Comparison of ENCODE assay signal across 25 cellular contexts in the genomic region with DNA sequence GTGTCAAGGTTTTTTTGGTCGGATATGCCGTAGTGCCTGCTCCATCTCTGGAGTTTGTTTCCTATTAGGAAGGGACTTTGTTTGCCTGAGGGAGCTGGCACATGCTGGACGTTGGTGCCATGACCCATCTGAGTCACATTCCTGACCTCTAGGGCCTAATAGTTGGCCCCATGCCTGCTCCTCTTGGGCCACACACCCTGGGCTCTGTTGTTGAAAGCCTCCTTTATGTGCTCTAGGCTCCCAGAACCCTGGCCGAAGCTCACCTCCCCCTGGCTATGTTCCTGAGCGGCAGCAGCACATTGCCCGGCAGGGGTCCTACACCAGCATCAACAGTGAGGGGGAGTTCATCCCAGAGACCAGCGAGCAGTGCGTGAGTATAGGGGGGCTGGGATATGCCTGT. TPM values are rescaled to one million over a fixed set of nuclear protein-coding genes. Genes with fewer than 3 reads are reported as not detected.
DNase-seq lines count a peak whose midpoint lies in the region; ATAC-seq and TF ChIP-seq lines count a peak whose summit lies in the region.
"Had no signal": no experiment of that assay in that cellular context is flagged by ENCODE, and none has a peak within 500 bp of the region (broad histone marks: within the 10 kb centered on the region; RNA-seq: fewer than 3 reads in every experiment).

No MANE protein-coding gene starts in this region.

- no peak overlapping the region for H3K4me3 ChIP-seq in left lung
- H3K4me3 ChIP-seq: coronary artery, heart right ventricle, mucosa of descending colon, neural progenitor cell, prostate gland, thyroid gland had no signal

- peak overlapping the region; percentile 30 to 77 for H3K27ac Mint-ChIP-seq in activated naive CD4-positive, alpha-beta T cell treated with anti-CD3 and anti-CD28 coated beads, Interleukin-2, amount 50 U/mL, for 72 hours
- H3K27ac Mint-ChIP-seq in stimulated activated naive B cell treated with anti-CD40 and anti-IgM and Interleukin-4, amounts not matched to agents 10 μg/mL and 1 μg/mL and 100 μg/mL, for 72 hours = peak overlapping the region; percentile 38
- H3K27ac Mint-ChIP-seq: neural progenitor cell; T-helper 2 cell treated with Interferon-gamma antibody and Interleukin-4, amounts not matched to agents 5 μg/mL and 100 μg/mL, for 36 hours had no signal

- no peaks in the 10 kb centered on the region for H3K27me3 ChIP-seq in left lung
- H3K27me3 ChIP-seq: heart right ventricle, neural progenitor cell, thyroid gland had no signal

- ATAC-seq in activated naive CD4-positive, alpha-beta T cell treated with anti-CD3 and anti-CD28 coated beads, Interleukin-2, amount 50 U/mL, for 72 hours = no peak
- ATAC-seq in left lung (peak; percentile 59), GM18873 (IDR thresholded peaks at IDR 0.05; ENCODE audit: low FRiP score, unreplicated experiment) (no peak), HG03039 (IDR thresholded peaks at IDR 0.05; ENCODE audit: unreplicated experiment) (no peak)
- ATAC-seq in stimulated activated naive B cell treated with anti-CD40 and anti-IgM and Interleukin-4, amounts not matched to agents 10 μg/mL and 1 μg/mL and 100 μg/mL, for 72 hours (replicated peaks) = no peak
- ATAC-seq: left colon, mucosa of descending colon had no signal

- no peak for DNase-seq in activated naive CD4-positive, alpha-beta T cell treated with anti-CD3 and anti-CD28 coated beads, Interleukin-2, amount 50 U/mL, for 72 hours (ENCODE audit: low spot score in 2 of 2)
- DNase-seq in activated naive CD4-positive, alpha-beta T cell treated with anti-CD3 and anti-CD28 coated beads, Interleukin-2, amount 50 U/mL, for 16 hours = no peak
- peak in 2 of 61 donors; percentile 26 to 27 for DNase-seq in caudate nucleus (lab: John Stamatoyannopoulos, UW)
- no peak for DNase-seq in left lung
- no peak for DNase-seq in stimulated activated naive B cell treated with anti-CD40 and anti-IgM and Interleukin-4, amounts not matched to agents 10 μg/mL and 1 μg/mL and 100 μg/mL, for 72 hours
- no peak for DNase-seq in NCI-H345 (lab: John Stamatoyannopoulos, UW)
- DNase-seq: activated CD8-positive, alpha-beta memory T cell treated with anti-CD3 and anti-CD28 coated beads, Interleukin-2, amount 50 U/mL, for 48 hours; activated gamma-delta T cell; Caco-2; heart right ventricle; IMR-90; left colon; mucosa of descending colon; NCI-H524; SK-N-SH; stimulated activated CD4-positive, alpha-beta T cell treated with anti-CD3 and anti-CD28 coated beads, Interleukin-4, amount 100 ng/mL, for 24 hours; thyroid gland had no signal

- H3K36me3 ChIP-seq in left lung = peaks cover 0 to 80% of the 10 kb centered on the region in 2 donors
- H3K36me3 ChIP-seq: neural progenitor cell had no signal

- no peaks in the 10 kb centered on the region for H3K9me3 Mint-ChIP-seq in activated naive CD4-positive, alpha-beta T cell treated with anti-CD3 and anti-CD28 coated beads, Interleukin-2, amount 50 U/mL, for 72 hours
- no peaks in the 10 kb centered on the region for H3K9me3 Mint-ChIP-seq in stimulated activated naive B cell treated with anti-CD40 and anti-IgM and Interleukin-4, amounts not matched to agents 10 μg/mL and 1 μg/mL and 100 μg/mL, for 72 hours
- H3K9me3 Mint-ChIP-seq: neural progenitor cell; stimulated activated naive CD8-positive, alpha-beta T cell treated with anti-CD3 and anti-CD28 coated beads, Interleukin-15, Interleukin-2, amounts not matched to agents 100 ng/mL and 50 ng/mL, for 24 hours; T-helper 2 cell treated with Interferon-gamma antibody and Interleukin-4, amounts not matched to agents 5 μg/mL and 100 μg/mL, for 36 hours had no signal

- H3K27ac ChIP-seq in caudate nucleus (ENCODE audit: low read depth, low read length) = peak overlapping the region; percentile 24
- peak overlapping the region; percentile 16 to 41 for H3K27ac ChIP-seq in left lung
- H3K27ac ChIP-seq: coronary artery, neural progenitor cell, prostate gland, thyroid gland, VCaP had no signal

- intact Hi-C loops in left lung (cut with DNase I) = no loop called here

- H3K9me3 ChIP-seq in left lung = no peaks in the 10 kb centered on the region
- H3K9me3 ChIP-seq: Caco-2, heart right ventricle, mucosa of descending colon, prostate gland, SK-N-SH, thyroid gland had no signal

- H3K36me3 Mint-ChIP-seq in activated naive CD4-positive, alpha-beta T cell treated with anti-CD3 and anti-CD28 coated beads, Interleukin-2, amount 50 U/mL, for 72 hours = peaks cover 0 to 7% of the 10 kb centered on the region in 2 donors
- peaks cover 23 to 53% of the 10 kb centered on the region in 2 donors for H3K36me3 Mint-ChIP-seq in stimulated activated naive B cell treated with anti-CD40 and anti-IgM and Interleukin-4, amounts not matched to agents 10 μg/mL and 1 μg/mL and 100 μg/mL, for 72 hours

- H3K4me3 Mint-ChIP-seq in stimulated activated naive B cell treated with anti-CD40 and anti-IgM and Interleukin-4, amounts not matched to agents 10 μg/mL and 1 μg/mL and 100 μg/mL, for 72 hours = no peak overlapping the region
- H3K4me3 Mint-ChIP-seq: neural progenitor cell; stimulated activated naive CD8-positive, alpha-beta T cell treated with anti-CD3 and anti-CD28 coated beads, Interleukin-15, Interleukin-2, amounts not matched to agents 100 ng/mL and 50 ng/mL, for 24 hours; T-helper 2 cell treated with Interferon-gamma antibody and Interleukin-4, amounts not matched to agents 5 μg/mL and 100 μg/mL, for 36 hours had no signal

- peaks cover 14 to 17% of the 10 kb centered on the region in 2 donors for H3K4me1 Mint-ChIP-seq in stimulated activated naive B cell treated with anti-CD40 and anti-IgM and Interleukin-4, amounts not matched to agents 10 μg/mL and 1 μg/mL and 100 μg/mL, for 72 hours

- H3K4me1 ChIP-seq in left lung = peaks cover 12 to 49% of the 10 kb centered on the region in 2 donors
- H3K4me1 ChIP-seq: Caco-2 had no signal

- H3K27me3 Mint-ChIP-seq in stimulated activated naive B cell treated with anti-CD40 and anti-IgM and Interleukin-4, amounts not matched to agents 10 μg/mL and 1 μg/mL and 100 μg/mL, for 72 hours = no peaks in the 10 kb centered on the region
- H3K27me3 Mint-ChIP-seq: stimulated activated naive CD8-positive, alpha-beta T cell treated with anti-CD3 and anti-CD28 coated beads, Interleukin-15, Interleukin-2, amounts not matched to agents 100 ng/mL and 50 ng/mL, for 24 hours had no signal

- no peak for TF ChIP-seq CTCF in left lung (IDR thresholded peaks at IDR 0.05)

RNA-seq across cellular contexts. Expression of gene LIMD2, which starts 18.4 kb away (rescaled TPM):
- 100 to 1,000 TPM in 1 of 2 donors, 10 to 100 TPM in 1; 76.7 to 166 TPM for total RNA-seq in activated naive CD4-positive, alpha-beta T cell treated with anti-CD3 and anti-CD28 coated beads, Interleukin-2, amount 50 U/mL, for 72 hours
- total RNA-seq in left lung = 10 to 100 TPM; 19.1 to 30.7 TPM

RNA-seq across cellular contexts. Expression of gene MAP3K3, which starts 59.3 kb away (rescaled TPM):
- 10 to 100 TPM; 28.3 to 54.2 TPM for total RNA-seq in activated naive CD4-positive, alpha-beta T cell treated with anti-CD3 and anti-CD28 coated beads, Interleukin-2, amount 50 U/mL, for 72 hours
- total RNA-seq in left lung = 10 to 100 TPM; 44.2 to 58.3 TPM
